ENCODE assay signal across 1 cellular context in the genomic region with DNA sequence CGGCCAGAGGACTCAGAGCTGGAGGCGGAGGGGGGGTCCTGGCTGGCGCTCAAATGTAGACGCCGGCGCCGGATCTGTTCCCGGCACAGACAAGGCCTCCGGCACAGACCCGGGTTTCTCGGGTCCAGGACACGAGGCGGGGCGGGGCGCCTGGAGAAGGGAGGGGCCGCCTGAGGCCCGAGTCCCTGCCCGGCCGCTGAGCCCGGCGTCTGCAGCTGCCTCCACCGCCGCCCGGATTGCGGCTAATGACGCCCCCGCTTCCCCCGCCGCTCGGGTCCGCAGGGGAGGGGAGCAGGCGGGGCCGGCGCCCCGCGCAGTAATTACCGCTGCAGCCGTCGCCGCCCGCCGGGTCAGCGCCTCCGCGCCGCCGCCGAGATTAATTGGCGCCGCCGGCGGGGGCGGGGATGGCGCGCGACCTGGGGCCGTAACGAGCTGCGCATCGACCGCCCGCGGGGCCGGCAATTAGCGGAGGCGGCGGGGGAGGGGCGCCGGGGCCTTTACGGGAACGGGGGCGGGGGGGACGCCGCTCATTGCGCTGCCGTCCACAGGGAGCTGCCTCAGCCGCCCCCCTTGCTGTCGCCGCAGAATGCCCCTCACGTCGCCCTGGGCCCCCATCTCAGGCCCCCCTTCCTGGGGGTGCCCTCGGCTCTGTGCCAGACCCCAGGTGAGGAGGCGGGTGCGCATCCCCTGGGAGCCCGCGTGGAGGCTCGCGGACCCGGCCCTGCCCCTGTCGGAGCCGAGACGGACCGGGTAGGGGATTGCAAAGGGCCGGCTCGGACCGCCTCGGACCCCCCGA.
A peak's percentile ranks its signal among the peaks of the same experiment; 100 is the strongest.
TF ChIP-seq lines count a peak whose summit lies in the region.

No MANE protein-coding gene starts in this region.

TF ChIP-seq in HEK293, 187 proteins besides CTCF, POLR2A, EP300 and RAD21 (continued from another document and continues in another):
- no peak for TF ChIP-seq ZNF529 (tag by site-specific recombination; IDR thresholded peaks at IDR 0.05; ENCODE audit: insufficient replicate concordance)
- TF ChIP-seq, protein P1, sequence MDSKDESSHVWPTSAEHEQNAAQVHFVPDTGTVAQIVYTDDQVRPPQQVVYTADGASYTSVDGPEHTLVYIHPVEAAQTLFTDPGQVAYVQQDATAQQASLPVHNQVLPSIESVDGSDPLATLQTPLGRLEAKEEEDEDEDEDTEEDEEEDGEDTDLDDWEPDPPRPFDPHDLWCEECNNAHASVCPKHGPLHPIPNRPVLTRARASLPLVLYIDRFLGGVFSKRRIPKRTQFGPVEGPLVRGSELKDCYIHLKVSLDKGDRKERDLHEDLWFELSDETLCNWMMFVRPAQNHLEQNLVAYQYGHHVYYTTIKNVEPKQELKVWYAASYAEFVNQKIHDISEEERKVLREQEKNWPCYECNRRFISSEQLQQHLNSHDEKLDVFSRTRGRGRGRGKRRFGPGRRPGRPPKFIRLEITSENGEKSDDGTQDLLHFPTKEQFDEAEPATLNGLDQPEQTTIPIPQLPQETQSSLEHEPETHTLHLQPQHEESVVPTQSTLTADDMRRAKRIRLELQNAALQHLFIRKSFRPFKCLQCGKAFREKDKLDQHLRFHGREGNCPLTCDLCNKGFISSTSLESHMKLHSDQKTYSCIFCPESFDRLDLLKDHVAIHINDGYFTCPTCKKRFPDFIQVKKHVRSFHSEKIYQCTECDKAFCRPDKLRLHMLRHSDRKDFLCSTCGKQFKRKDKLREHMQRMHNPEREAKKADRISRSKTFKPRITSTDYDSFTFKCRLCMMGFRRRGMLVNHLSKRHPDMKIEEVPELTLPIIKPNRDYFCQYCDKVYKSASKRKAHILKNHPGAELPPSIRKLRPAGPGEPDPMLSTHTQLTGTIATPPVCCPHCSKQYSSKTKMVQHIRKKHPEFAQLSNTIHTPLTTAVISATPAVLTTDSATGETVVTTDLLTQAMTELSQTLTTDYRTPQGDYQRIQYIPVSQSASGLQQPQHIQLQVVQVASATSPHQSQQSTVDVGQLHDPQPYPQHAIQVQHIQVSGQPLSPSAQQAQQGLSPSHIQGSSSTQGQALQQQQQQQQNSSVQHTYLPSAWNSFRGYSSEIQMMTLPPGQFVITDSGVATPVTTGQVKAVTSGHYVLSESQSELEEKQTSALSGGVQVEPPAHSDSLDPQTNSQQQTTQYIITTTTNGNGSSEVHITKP (tag by site-specific recombination; IDR thresholded peaks at IDR 0.05) = 0 out of 2 replicates have a peak, but pooled peaks have one; percentile 1
- TF ChIP-seq, protein P2, sequence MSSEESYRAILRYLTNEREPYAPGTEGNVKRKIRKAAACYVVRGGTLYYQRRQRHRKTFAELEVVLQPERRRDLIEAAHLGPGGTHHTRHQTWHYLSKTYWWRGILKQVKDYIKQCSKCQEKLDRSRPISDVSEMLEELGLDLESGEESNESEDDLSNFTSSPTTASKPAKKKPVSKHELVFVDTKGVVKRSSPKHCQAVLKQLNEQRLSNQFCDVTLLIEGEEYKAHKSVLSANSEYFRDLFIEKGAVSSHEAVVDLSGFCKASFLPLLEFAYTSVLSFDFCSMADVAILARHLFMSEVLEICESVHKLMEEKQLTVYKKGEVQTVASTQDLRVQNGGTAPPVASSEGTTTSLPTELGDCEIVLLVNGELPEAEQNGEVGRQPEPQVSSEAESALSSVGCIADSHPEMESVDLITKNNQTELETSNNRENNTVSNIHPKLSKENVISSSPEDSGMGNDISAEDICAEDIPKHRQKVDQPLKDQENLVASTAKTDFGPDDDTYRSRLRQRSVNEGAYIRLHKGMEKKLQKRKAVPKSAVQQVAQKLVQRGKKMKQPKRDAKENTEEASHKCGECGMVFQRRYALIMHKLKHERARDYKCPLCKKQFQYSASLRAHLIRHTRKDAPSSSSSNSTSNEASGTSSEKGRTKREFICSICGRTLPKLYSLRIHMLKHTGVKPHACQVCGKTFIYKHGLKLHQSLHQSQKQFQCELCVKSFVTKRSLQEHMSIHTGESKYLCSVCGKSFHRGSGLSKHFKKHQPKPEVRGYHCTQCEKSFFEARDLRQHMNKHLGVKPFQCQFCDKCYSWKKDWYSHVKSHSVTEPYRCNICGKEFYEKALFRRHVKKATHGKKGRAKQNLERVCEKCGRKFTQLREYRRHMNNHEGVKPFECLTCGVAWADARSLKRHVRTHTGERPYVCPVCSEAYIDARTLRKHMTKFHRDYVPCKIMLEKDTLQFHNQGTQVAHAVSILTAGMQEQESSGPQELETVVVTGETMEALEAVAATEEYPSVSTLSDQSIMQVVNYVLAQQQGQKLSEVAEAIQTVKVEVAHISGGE (tag by site-specific recombination; conservative IDR thresholded peaks at IDR 0.05; ENCODE audit: low read depth) = no peak
- TF ChIP-seq OVOL3 (tag by site-specific recombination; IDR thresholded peaks at IDR 0.05) = no peak
- TF ChIP-seq, protein P3, sequence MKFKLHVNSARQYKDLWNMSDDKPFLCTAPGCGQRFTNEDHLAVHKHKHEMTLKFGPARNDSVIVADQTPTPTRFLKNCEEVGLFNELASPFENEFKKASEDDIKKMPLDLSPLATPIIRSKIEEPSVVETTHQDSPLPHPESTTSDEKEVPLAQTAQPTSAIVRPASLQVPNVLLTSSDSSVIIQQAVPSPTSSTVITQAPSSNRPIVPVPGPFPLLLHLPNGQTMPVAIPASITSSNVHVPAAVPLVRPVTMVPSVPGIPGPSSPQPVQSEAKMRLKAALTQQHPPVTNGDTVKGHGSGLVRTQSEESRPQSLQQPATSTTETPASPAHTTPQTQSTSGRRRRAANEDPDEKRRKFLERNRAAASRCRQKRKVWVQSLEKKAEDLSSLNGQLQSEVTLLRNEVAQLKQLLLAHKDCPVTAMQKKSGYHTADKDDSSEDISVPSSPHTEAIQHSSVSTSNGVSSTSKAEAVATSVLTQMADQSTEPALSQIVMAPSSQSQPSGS (tag by site-specific recombination; IDR thresholded peaks at IDR 0.05; ENCODE audit: low read depth) = no peak
- no peak for TF ChIP-seq HOXA7 (CRISPR knock-in tag; IDR thresholded peaks at IDR 0.05; ENCODE audit: borderline replicate concordance)
- TF ChIP-seq ZNF184 (tag by site-specific recombination; IDR thresholded peaks at IDR 0.05) = peak; percentile 75
- no peak for TF ChIP-seq GLI4 (tag by site-specific recombination; IDR thresholded peaks at IDR 0.05)
- TF ChIP-seq, protein P4, sequence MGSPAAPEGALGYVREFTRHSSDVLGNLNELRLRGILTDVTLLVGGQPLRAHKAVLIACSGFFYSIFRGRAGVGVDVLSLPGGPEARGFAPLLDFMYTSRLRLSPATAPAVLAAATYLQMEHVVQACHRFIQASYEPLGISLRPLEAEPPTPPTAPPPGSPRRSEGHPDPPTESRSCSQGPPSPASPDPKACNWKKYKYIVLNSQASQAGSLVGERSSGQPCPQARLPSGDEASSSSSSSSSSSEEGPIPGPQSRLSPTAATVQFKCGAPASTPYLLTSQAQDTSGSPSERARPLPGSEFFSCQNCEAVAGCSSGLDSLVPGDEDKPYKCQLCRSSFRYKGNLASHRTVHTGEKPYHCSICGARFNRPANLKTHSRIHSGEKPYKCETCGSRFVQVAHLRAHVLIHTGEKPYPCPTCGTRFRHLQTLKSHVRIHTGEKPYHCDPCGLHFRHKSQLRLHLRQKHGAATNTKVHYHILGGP (tag by site-specific recombination; IDR thresholded peaks at IDR 0.05) = no peak
- peak; percentile 94 for TF ChIP-seq ZNF660 (tag by site-specific recombination; IDR thresholded peaks at IDR 0.05)
- TF ChIP-seq ZSCAN30 (tag by site-specific recombination; IDR thresholded peaks at IDR 0.05) = peak; percentile 94
- no peak for TF ChIP-seq ZNF768 (tag by site-specific recombination; IDR thresholded peaks at IDR 0.05)
- TF ChIP-seq KLF10 (tag by site-specific recombination; IDR thresholded peaks at IDR 0.05) = peak; percentile 98
- peak; percentile 65 for TF ChIP-seq WT1 (tag by site-specific recombination; IDR thresholded peaks at IDR 0.05)
- TF ChIP-seq, protein P5, sequence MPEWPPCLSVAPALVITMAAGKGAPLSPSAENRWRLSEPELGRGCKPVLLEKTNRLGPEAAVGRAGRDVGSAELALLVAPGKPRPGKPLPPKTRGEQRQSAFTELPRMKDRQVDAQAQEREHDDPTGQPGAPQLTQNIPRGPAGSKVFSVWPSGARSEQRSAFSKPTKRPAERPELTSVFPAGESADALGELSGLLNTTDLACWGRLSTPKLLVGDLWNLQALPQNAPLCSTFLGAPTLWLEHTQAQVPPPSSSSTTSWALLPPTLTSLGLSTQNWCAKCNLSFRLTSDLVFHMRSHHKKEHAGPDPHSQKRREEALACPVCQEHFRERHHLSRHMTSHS (tag by site-specific recombination; IDR thresholded peaks at IDR 0.05) = 0 out of 2 replicates have a peak, but pooled peaks have one; percentile 40
- TF ChIP-seq, protein P6, sequence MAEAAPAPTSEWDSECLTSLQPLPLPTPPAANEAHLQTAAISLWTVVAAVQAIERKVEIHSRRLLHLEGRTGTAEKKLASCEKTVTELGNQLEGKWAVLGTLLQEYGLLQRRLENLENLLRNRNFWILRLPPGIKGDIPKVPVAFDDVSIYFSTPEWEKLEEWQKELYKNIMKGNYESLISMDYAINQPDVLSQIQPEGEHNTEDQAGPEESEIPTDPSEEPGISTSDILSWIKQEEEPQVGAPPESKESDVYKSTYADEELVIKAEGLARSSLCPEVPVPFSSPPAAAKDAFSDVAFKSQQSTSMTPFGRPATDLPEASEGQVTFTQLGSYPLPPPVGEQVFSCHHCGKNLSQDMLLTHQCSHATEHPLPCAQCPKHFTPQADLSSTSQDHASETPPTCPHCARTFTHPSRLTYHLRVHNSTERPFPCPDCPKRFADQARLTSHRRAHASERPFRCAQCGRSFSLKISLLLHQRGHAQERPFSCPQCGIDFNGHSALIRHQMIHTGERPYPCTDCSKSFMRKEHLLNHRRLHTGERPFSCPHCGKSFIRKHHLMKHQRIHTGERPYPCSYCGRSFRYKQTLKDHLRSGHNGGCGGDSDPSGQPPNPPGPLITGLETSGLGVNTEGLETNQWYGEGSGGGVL (tag by site-specific recombination; IDR thresholded peaks at IDR 0.05) = peak; percentile 98
- peak; percentile 37 for TF ChIP-seq ZNF335 (tag by site-specific recombination; conservative IDR thresholded peaks at IDR 0.05)
- TF ChIP-seq, protein P7, sequence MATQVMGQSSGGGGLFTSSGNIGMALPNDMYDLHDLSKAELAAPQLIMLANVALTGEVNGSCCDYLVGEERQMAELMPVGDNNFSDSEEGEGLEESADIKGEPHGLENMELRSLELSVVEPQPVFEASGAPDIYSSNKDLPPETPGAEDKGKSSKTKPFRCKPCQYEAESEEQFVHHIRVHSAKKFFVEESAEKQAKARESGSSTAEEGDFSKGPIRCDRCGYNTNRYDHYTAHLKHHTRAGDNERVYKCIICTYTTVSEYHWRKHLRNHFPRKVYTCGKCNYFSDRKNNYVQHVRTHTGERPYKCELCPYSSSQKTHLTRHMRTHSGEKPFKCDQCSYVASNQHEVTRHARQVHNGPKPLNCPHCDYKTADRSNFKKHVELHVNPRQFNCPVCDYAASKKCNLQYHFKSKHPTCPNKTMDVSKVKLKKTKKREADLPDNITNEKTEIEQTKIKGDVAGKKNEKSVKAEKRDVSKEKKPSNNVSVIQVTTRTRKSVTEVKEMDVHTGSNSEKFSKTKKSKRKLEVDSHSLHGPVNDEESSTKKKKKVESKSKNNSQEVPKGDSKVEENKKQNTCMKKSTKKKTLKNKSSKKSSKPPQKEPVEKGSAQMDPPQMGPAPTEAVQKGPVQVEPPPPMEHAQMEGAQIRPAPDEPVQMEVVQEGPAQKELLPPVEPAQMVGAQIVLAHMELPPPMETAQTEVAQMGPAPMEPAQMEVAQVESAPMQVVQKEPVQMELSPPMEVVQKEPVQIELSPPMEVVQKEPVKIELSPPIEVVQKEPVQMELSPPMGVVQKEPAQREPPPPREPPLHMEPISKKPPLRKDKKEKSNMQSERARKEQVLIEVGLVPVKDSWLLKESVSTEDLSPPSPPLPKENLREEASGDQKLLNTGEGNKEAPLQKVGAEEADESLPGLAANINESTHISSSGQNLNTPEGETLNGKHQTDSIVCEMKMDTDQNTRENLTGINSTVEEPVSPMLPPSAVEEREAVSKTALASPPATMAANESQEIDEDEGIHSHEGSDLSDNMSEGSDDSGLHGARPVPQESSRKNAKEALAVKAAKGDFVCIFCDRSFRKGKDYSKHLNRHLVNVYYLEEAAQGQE (tag by site-specific recombination; IDR thresholded peaks at IDR 0.05) = no peak
- no peak for TF ChIP-seq ZNF549 (tag by site-specific recombination; IDR thresholded peaks at IDR 0.05)
- TF ChIP-seq ZNF76 (tag by site-specific recombination; IDR thresholded peaks at IDR 0.05; ENCODE audit: borderline replicate concordance, low read depth) = peak; percentile 10; the same call in 1 of the 2 replicates
- no peak for TF ChIP-seq ZNF248 (tag by site-specific recombination; IDR thresholded peaks at IDR 0.05)
- peak; percentile 69 for TF ChIP-seq KLF9 (tag by site-specific recombination; IDR thresholded peaks at IDR 0.05; ENCODE audit: low read depth)
- peak; percentile 23 for TF ChIP-seq ZNF629 (tag by site-specific recombination; IDR thresholded peaks at IDR 0.05)
- peak; percentile 61 for TF ChIP-seq BCL11A (tag by site-specific recombination; IDR thresholded peaks at IDR 0.05; ENCODE audit: low read depth)
- TF ChIP-seq REPIN1 (tag by site-specific recombination; IDR thresholded peaks at IDR 0.05; ENCODE audit: low read depth) = no peak
- TF ChIP-seq SCRT1 (tag by site-specific recombination; IDR thresholded peaks at IDR 0.05; ENCODE audit: borderline replicate concordance) = no peak
- TF ChIP-seq, protein P8, sequence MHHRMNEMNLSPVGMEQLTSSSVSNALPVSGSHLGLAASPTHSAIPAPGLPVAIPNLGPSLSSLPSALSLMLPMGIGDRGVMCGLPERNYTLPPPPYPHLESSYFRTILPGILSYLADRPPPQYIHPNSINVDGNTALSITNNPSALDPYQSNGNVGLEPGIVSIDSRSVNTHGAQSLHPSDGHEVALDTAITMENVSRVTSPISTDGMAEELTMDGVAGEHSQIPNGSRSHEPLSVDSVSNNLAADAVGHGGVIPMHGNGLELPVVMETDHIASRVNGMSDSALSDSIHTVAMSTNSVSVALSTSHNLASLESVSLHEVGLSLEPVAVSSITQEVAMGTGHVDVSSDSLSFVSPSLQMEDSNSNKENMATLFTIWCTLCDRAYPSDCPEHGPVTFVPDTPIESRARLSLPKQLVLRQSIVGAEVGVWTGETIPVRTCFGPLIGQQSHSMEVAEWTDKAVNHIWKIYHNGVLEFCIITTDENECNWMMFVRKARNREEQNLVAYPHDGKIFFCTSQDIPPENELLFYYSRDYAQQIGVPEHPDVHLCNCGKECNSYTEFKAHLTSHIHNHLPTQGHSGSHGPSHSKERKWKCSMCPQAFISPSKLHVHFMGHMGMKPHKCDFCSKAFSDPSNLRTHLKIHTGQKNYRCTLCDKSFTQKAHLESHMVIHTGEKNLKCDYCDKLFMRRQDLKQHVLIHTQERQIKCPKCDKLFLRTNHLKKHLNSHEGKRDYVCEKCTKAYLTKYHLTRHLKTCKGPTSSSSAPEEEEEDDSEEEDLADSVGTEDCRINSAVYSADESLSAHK (tag by site-specific recombination; IDR thresholded peaks at IDR 0.05) = peak; percentile 73; the same call in 1 of the 2 replicates
- no peak; the same call in 1 of the 2 replicates for TF ChIP-seq HOXD13 (CRISPR knock-in tag; IDR thresholded peaks at IDR 0.05; ENCODE audit: borderline replicate concordance)
